ENCODE assay signal across 26 cellular contexts in genomic region chr1:24459551-24460266, GRCh38. TPM values are rescaled to one million over a fixed set of nuclear protein-coding genes. Genes with fewer than 3 reads are reported as not detected.
A peak's percentile ranks its signal among the peaks of the same experiment; 100 is the strongest.
DNase-seq lines count a peak whose midpoint lies in the region; ATAC-seq, FAIRE-seq and TF ChIP-seq lines count a peak whose summit lies in the region.
"Had no signal": no experiment of that assay in that cellular context is flagged by ENCODE, and none has a peak within 500 bp of the region (broad histone marks: within the 10 kb centered on the region; RNA-seq: fewer than 3 reads in every experiment).

No MANE protein-coding gene starts in this region.

- no peak overlapping the region for H3K4me3 Mint-ChIP-seq in stimulated activated naive CD8-positive, alpha-beta T cell treated with anti-CD3 and anti-CD28 coated beads, Interleukin-15, Interleukin-2, amounts not matched to agents 100 ng/mL and 50 ng/mL, for 24 hours
- H3K4me3 Mint-ChIP-seq: CD14-positive monocyte, HFFc6 had no signal

- H3K36me3 ChIP-seq in WERI-Rb-1 (peaks cover 4% of the 10 kb centered on the region), kidney epithelial cell (ENCODE audit: control insufficient read depth, insufficient read depth, low read length) (peaks cover under 1% of the 10 kb centered on the region)

- no peaks in the 10 kb centered on the region for H3K27me3 Mint-ChIP-seq in stimulated activated naive CD8-positive, alpha-beta T cell treated with anti-CD3 and anti-CD28 coated beads, Interleukin-15, Interleukin-2, amounts not matched to agents 100 ng/mL and 50 ng/mL, for 24 hours

- no peak for DNase-seq in stimulated activated naive CD8-positive, alpha-beta T cell treated with anti-CD3 and anti-CD28 coated beads, Interleukin-15, Interleukin-2, amounts not matched to agents 100 U/mL and 50 U/mL, for 24 hours
- DNase-seq in WERI-Rb-1 (peak; percentile 44), kidney epithelial cell (ENCODE audit: low read depth) (peak; percentile 19), UCSD-AML1 (lab: John Stamatoyannopoulos, UW; ENCODE audit: unreplicated experiment) (no peak), HTR-8/SVneo (ENCODE audit: insufficient read length, low spot score) (no peak)
- DNase-seq: activated CD4-positive, alpha-beta T cell treated with anti-CD3 and anti-CD28 coated beads for 4 hours; activated gamma-delta T cell; anterior cingulate cortex; central memory CD4-positive, alpha-beta T cell; DMS153; HFFc6; Karpas-422; NCI-H1048; NCI-H2029; NCI-H82; OCI-M1; SHP77 treated with DMSO at 0.1 percent for 48 hours had no signal

- no peaks in the 10 kb centered on the region for H3K27me3 ChIP-seq in WERI-Rb-1 (ENCODE audit: insufficient read depth, low read depth, severe bottlenecking)
- no peaks in the 10 kb centered on the region for H3K27me3 ChIP-seq in kidney epithelial cell (ENCODE audit: control insufficient read depth, insufficient read depth, low read length)
- H3K27me3 ChIP-seq: suprapubic skin, vagina had no signal

- H3K27ac ChIP-seq in WERI-Rb-1, result peak overlapping the region; percentile 55
- H3K27ac ChIP-seq: suprapubic skin, vagina had no signal

- no peak for TF ChIP-seq CTCF in WERI-Rb-1 (IDR thresholded peaks at IDR 0.05; ENCODE audit: low read depth, low read length)
- TF ChIP-seq CTCF in kidney epithelial cell (IDR thresholded peaks at IDR 0.05; ENCODE audit: insufficient read depth, low read length, poor library complexity, severe bottlenecking), result no peak

- H3K4me1 Mint-ChIP-seq in stimulated activated naive CD8-positive, alpha-beta T cell treated with anti-CD3 and anti-CD28 coated beads, Interleukin-15, Interleukin-2, amounts not matched to agents 100 ng/mL and 50 ng/mL, for 24 hours (ENCODE audit: low read depth), result peaks cover 24% of the 10 kb centered on the region

- peaks cover 6% of the 10 kb centered on the region for H3K9me3 Mint-ChIP-seq in stimulated activated naive CD8-positive, alpha-beta T cell treated with anti-CD3 and anti-CD28 coated beads, Interleukin-15, Interleukin-2, amounts not matched to agents 100 ng/mL and 50 ng/mL, for 24 hours

- H3K4me3 ChIP-seq in WERI-Rb-1 (ENCODE audit: low read depth, low read length), result no peak overlapping the region
- no peak overlapping the region for H3K4me3 ChIP-seq in kidney epithelial cell (ENCODE audit: low read depth, low read length)
- H3K4me3 ChIP-seq: GM12878, suprapubic skin, vagina had no signal

- H3K9me3 ChIP-seq in WERI-Rb-1 (ENCODE audit: severe bottlenecking), result no peaks in the 10 kb centered on the region
- H3K9me3 ChIP-seq: suprapubic skin, vagina had no signal

- H3K27ac Mint-ChIP-seq in stimulated activated naive CD8-positive, alpha-beta T cell treated with anti-CD3 and anti-CD28 coated beads, Interleukin-15, Interleukin-2, amounts not matched to agents 100 ng/mL and 50 ng/mL, for 24 hours, result peak overlapping the region; percentile 50
- H3K27ac Mint-ChIP-seq: HFFc6 had no signal

- peaks cover 72% of the 10 kb centered on the region for H3K36me3 Mint-ChIP-seq in stimulated activated naive CD8-positive, alpha-beta T cell treated with anti-CD3 and anti-CD28 coated beads, Interleukin-15, Interleukin-2, amounts not matched to agents 100 ng/mL and 50 ng/mL, for 24 hours (ENCODE audit: low read depth)

- ATAC-seq in stimulated activated naive CD8-positive, alpha-beta T cell treated with anti-CD3 and anti-CD28 coated beads, Interleukin-15, Interleukin-2, amounts not matched to agents 100 U/mL and 50 U/mL, for 24 hours, result no peak
- ATAC-seq in GM18520 (IDR thresholded peaks at IDR 0.05; ENCODE audit: unreplicated experiment), result no peak
- ATAC-seq: GM12878 had no signal

- no peak for FAIRE-seq in HTR-8/SVneo (lab: Jason Lieb, UNC)
- FAIRE-seq: endothelial cell of umbilical vein, GM12878, GM19239, TTC549 had no signal

RNA-seq across cellular contexts. Expression of gene RCAN3, which starts 42.9 kb away (rescaled TPM):
- 20.3 and 24.4 TPM in 2 replicates for total RNA-seq in kidney epithelial cell

RNA-seq across cellular contexts. Expression of gene NIPAL3, which starts 44.1 kb away (rescaled TPM):
- total RNA-seq in kidney epithelial cell, result 42.0 and 45.0 TPM in 2 replicates

RNA-seq across cellular contexts. Expression of gene STPG1, which starts 46.1 kb away (rescaled TPM):
- 7.5 and 12.8 TPM in 2 replicates for total RNA-seq in kidney epithelial cell

Comparison
In these comparisons a context has a peak if more than half of its experiments do, and no peak if none do; other contexts are left out.
1. DNase-seq: peak in WERI-Rb-1 (single experiment) and kidney epithelial cell (single experiment); none in stimulated activated naive CD8-positive, alpha-beta T cell treated with anti-CD3 and anti-CD28 coated beads, Interleukin-15, Interleukin-2, amounts not matched to agents 100 U/mL and 50 U/mL, for 24 hours (single experiment), UCSD-AML1 (single experiment) and HTR-8/SVneo (single experiment).